Comparison of ENCODE assay signal across 2 cellular contexts in genomic region chr10:78155722-78156121, GRCh38.
TF ChIP-seq lines count a peak whose summit lies in the region.

No MANE protein-coding gene starts in this region.

TF ChIP-seq in A549, 52 proteins besides CTCF, POLR2A, EP300 and RAD21:
- TF ChIP-seq SMC3 (IDR thresholded peaks at IDR 0.05) (no peak), HOXA7 (CRISPR knock-in tag; IDR thresholded peaks at IDR 0.05) (no peak), ZNF302 (CRISPR knock-in tag; IDR thresholded peaks at IDR 0.05) (no peak), ZC3H11A (IDR thresholded peaks at IDR 0.05) (no peak), ESRRA (IDR thresholded peaks at IDR 0.05; ENCODE audit: borderline replicate concordance, low read length) (no peak), PBX3 (IDR thresholded peaks at IDR 0.05) (no peak), SREBF2 (IDR thresholded peaks at IDR 0.05) (no peak), FOSB (CRISPR knock-in tag; IDR thresholded peaks at IDR 0.05) (no peak), ZFP36 (IDR thresholded peaks at IDR 0.05; ENCODE audit: borderline replicate concordance, partially characterized antibody) (no peak), HOXB5 (CRISPR knock-in tag; IDR thresholded peaks at IDR 0.05) (no peak), EHMT2 (IDR thresholded peaks at IDR 0.05; ENCODE audit: low read depth) (no peak), CHD4 (IDR thresholded peaks at IDR 0.05; ENCODE audit: borderline replicate concordance) (no peak), FOSL2 (IDR thresholded peaks at IDR 0.05) (no peak), FOSL2 (CRISPR knock-in tag; IDR thresholded peaks at IDR 0.05) (no peak), HEYL (CRISPR knock-in tag; IDR thresholded peaks at IDR 0.05) (no peak), TP53 (CRISPR knock-in tag; IDR thresholded peaks at IDR 0.05) (no peak)
- TF ChIP-seq, protein P1, sequence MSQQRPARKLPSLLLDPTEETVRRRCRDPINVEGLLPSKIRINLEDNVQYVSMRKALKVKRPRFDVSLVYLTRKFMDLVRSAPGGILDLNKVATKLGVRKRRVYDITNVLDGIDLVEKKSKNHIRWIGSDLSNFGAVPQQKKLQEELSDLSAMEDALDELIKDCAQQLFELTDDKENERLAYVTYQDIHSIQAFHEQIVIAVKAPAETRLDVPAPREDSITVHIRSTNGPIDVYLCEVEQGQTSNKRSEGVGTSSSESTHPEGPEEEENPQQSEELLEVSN (IDR thresholded peaks at IDR 0.05; ENCODE audit: borderline replicate concordance, low read depth): no peak

TF ChIP-seq in H1, 55 proteins besides CTCF, POLR2A, EP300 and RAD21:
- no peak for TF ChIP-seq TBP (IDR thresholded peaks at IDR 0.05; ENCODE audit: low read depth, low read length)
- no peak for TF ChIP-seq EGR1 (IDR thresholded peaks at IDR 0.05; ENCODE audit: borderline replicate concordance, low read depth, low read length)
- no peak for TF ChIP-seq MAFK (IDR thresholded peaks at IDR 0.05; ENCODE audit: low read depth, low read length)
- TF ChIP-seq KDM5A (IDR thresholded peaks at IDR 0.05; ENCODE audit: low read length): no peak
- no peak for TF ChIP-seq FOSL1 (IDR thresholded peaks at IDR 0.05; ENCODE audit: insufficient read depth, low read depth, low read length)
- no peak for TF ChIP-seq RFX5 (IDR thresholded peaks at IDR 0.05; ENCODE audit: borderline replicate concordance, low read depth, low read length)
- no peak for TF ChIP-seq BRCA1 (IDR thresholded peaks at IDR 0.05; ENCODE audit: low read depth, low read length)
- TF ChIP-seq NRF1 (IDR thresholded peaks at IDR 0.05; ENCODE audit: low read depth, low read length): no peak
- no peak for TF ChIP-seq GTF2F1 (IDR thresholded peaks at IDR 0.05; ENCODE audit: borderline replicate concordance, low read depth, low read length)
- TF ChIP-seq SP1 (IDR thresholded peaks at IDR 0.05; ENCODE audit: low read depth, low read length): no peak
- TF ChIP-seq SRF (IDR thresholded peaks at IDR 0.05; ENCODE audit: low read depth, low read length): no peak
- TF ChIP-seq, protein P1 (IDR thresholded peaks at IDR 0.05): no peak
- no peak for TF ChIP-seq SP4 (IDR thresholded peaks at IDR 0.05; ENCODE audit: low read length)
- TF ChIP-seq SIN3A (conservative IDR thresholded peaks at IDR 0.05 in 1 of 2, IDR thresholded peaks at IDR 0.05 in 1 of 2; ENCODE audit: low read depth in 1 of 2, low read length in 2 of 2): no peak
- TF ChIP-seq CBX8 (IDR thresholded peaks at IDR 0.05; ENCODE audit: borderline replicate concordance, low read depth, low read length): no peak
- no peak for TF ChIP-seq ASH2L (IDR thresholded peaks at IDR 0.05; ENCODE audit: low read length)
- TF ChIP-seq HDAC2 (IDR thresholded peaks at IDR 0.05; ENCODE audit: borderline replicate concordance in 1 of 2, low read depth in 2 of 2, low read length in 2 of 2): no peak
- TF ChIP-seq PHF8 (conservative IDR thresholded peaks at IDR 0.05; ENCODE audit: low read depth, low read length): no peak
TF ChIP-seq in H1: peak in this region for 0.
